In the genomic region with DNA sequence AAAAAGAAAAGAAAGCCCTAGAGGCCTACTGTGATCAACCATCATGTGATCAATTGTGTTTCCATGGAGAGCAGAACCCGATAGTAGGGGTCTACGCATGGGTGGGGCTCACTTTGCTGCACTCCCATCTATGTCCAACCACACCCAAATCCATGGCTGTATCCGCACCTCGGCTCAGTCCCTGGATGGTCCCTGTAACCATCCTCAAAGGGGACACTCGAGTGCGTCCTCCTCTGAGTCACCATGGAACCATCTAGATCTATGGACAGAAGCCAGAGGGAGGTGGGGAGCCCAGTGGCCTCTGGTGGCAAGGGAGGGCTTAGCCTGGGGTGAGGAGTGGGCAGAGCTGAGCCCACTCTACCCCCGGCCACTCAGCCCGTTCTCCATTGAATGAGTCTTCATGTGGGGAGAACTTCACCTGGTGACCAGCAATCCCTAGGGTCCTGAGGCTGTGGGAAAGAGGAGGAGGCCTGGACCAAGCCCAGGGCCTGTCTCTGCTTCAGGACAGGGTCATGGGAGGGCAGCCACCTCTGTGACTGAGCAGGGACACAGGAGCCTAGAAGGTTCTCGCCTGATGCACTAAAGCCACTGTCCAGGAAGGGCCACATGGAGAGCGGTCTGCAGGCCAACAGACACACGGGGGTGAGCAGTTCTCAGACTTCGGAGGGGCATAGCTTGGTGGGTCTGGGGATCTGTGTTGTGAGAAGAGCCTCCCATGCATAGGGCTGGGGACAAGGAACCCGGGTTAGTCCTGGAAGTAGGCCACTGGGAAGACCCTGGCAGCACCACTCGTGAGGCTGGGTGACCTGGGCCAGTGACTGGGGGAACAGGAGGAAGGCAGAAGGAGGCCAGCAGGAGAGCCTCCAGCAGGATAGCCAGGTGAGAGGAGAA, we compare ENCODE assay signal across 9 cellular contexts. TPM values are rescaled to one million over a fixed set of nuclear protein-coding genes. Genes with fewer than 3 reads are reported as not detected.
A peak's percentile ranks its signal among the peaks of the same experiment; 100 is the strongest.
DNase-seq lines count a peak whose midpoint lies in the region; ATAC-seq, FAIRE-seq and TF ChIP-seq lines count a peak whose summit lies in the region.
"Had no signal": no experiment of that assay in that cellular context is flagged by ENCODE, and none has a peak within 500 bp of the region (broad histone marks: within the 10 kb centered on the region; RNA-seq: fewer than 3 reads in every experiment).

No MANE protein-coding gene starts in this region.

- H3K27me3 Mint-ChIP-seq in Calu3 (ENCODE audit: unreplicated experiment), result peaks cover 16% of the 10 kb centered on the region

- peaks cover 7% of the 10 kb centered on the region for H3K4me1 Mint-ChIP-seq in Calu3 (ENCODE audit: low read depth, unreplicated experiment)

- BruUV-seq in Calu3 (replicated peaks; lab: Mats Ljungman, UMichigan), result no TSS peak

- H3K9me3 ChIP-seq in SJCRH30 (replicated peaks), result no peaks in the 10 kb centered on the region
- no peaks in the 10 kb centered on the region for H3K9me3 ChIP-seq in esophagus (ENCODE audit: control insufficient read depth in 2 of 2, insufficient read depth in 1 of 2, low read depth in 1 of 2, low read length in 1 of 2)
- no peaks in the 10 kb centered on the region for H3K9me3 ChIP-seq in pancreas

- ATAC-seq in pancreas (no peak), GM19035 (IDR thresholded peaks at IDR 0.05; ENCODE audit: unreplicated experiment) (no peak)

- DNase-seq in Calu3 (no peak), SJCRH30 (peak in 1 of 2 experiments; percentile 16), pancreas (peak in 1 of 6 donors; percentile 51), NCI-H187 treated with DMSO at 0.1 percent for 48 hours (lab: John Stamatoyannopoulos, UW) (no peak), HUDEP-2 (lab: John Stamatoyannopoulos, UW; ENCODE audit: unreplicated experiment in 76 of 76) (no peak)
- no peak for DNase-seq in stimulated activated CD4-positive, alpha-beta T cell treated with anti-CD3 and anti-CD28 coated beads, Interleukin-2, amount 100 ng/mL, for 48 hours

- no peaks in the 10 kb centered on the region for H3K36me3 ChIP-seq in SJCRH30
- no peaks in the 10 kb centered on the region for H3K36me3 ChIP-seq in esophagus (ENCODE audit: control insufficient read depth in 2 of 2, insufficient read depth in 2 of 2, low read length in 1 of 2)
- H3K36me3 ChIP-seq in pancreas, result no peaks in the 10 kb centered on the region

- FAIRE-seq in pancreas (lab: Jason Lieb, UNC), result no peak

- peak overlapping the region; percentile 67 for H3K4me3 ChIP-seq in SJCRH30
- peak overlapping the region; percentile 57 to 62 for H3K4me3 ChIP-seq in esophagus (ENCODE audit: low read depth in 1 of 2, low read length in 2 of 2)
- peak overlapping the region; percentile 40 to 66 (median 48) for H3K4me3 ChIP-seq in pancreas

- H3K27me3 ChIP-seq in SJCRH30 (no peaks in the 10 kb centered on the region; the same call in 1 of the 2 replicates), esophagus (ENCODE audit: control insufficient read depth in 1 of 2, insufficient read depth in 2 of 2, low read length in 2 of 2) (no peaks in the 10 kb centered on the region), pancreas (no peaks in the 10 kb centered on the region)

- TF ChIP-seq CTCF in Calu3 (IDR thresholded peaks at IDR 0.05; ENCODE audit: unreplicated experiment) (no peak), pancreas (IDR thresholded peaks at IDR 0.05) (no peak)

- peak overlapping the region; percentile 69 for H3K27ac Mint-ChIP-seq in Calu3 (ENCODE audit: unreplicated experiment)

- no peak overlapping the region; the same call in 1 of the 2 replicates for H3K27ac ChIP-seq in SJCRH30
- no peak overlapping the region for H3K27ac ChIP-seq in esophagus (ENCODE audit: low read depth in 2 of 2, low read length in 1 of 2)
- no peak overlapping the region for H3K27ac ChIP-seq in pancreas

- peaks cover 21% of the 10 kb centered on the region for H3K36me3 Mint-ChIP-seq in Calu3 (ENCODE audit: insufficient read depth, unreplicated experiment)

- 79 to 80% methylated on average over 14 of the region's 14 CpGs for WGBS in esophagus, 2 donors
- 82 to 84% methylated on average over 14 of the region's 14 CpGs for WGBS in pancreas, 2 donors

- H3K9me3 Mint-ChIP-seq in Calu3 (ENCODE audit: low read depth, unreplicated experiment), result no peaks in the 10 kb centered on the region

- peak overlapping the region; percentile 84 for H3K4me3 Mint-ChIP-seq in Calu3 (ENCODE audit: low read depth, unreplicated experiment)

- CTCF ChIA-PET in Calu3 (lab: Charles Lee), result no interaction called here

- H3K4me1 ChIP-seq in SJCRH30 (peaks cover 4% of the 10 kb centered on the region; the same call in 1 of the 2 replicates), esophagus (ENCODE audit: control insufficient read depth in 2 of 2, insufficient read depth in 2 of 2, low read length in 1 of 2) (peaks cover 0 to 6% of the 10 kb centered on the region in 2 donors), pancreas (peaks cover 0 to 4% (median 0%) of the 10 kb centered on the region in 3 donors)

- intact Hi-C loops in Calu3 (cut with micrococcal nuclease; ENCODE audit: unreplicated experiment), result no loop called here
- intact Hi-C loops in pancreas (cut with DNase I), result loop anchor here in 1 of 3 donors (5.0 kb wide), 1 partner anchor 69 kb away; no protein-coding TSS in a partner anchor

RNA-seq across cellular contexts. Expression of a gene that starts 19.3 kb away (rescaled TPM):
- total RNA-seq in Calu3 (2022) (1.3 and 2.3 TPM in 2 replicates), pancreas (under 1 TPM in 2 of 6 donors, not detected in 4; 0.46 to 0.53 TPM)
- not detected in 2 replicates for total RNA-seq in SJCRH30 (2014; rRNA removed; shearing (Covaris generic))
- polyA plus RNA-seq in esophagus (10 to 100 TPM; 33.9 to 75.3 TPM), pancreas (not detected)
- total RNA-seq: LHCN-M2 had no signal

RNA-seq across cellular contexts. Expression of a gene that starts 42.3 kb away (rescaled TPM):
- total RNA-seq in Calu3 (2022) (2.2 and 2.5 TPM in 2 replicates), pancreas (1 to 10 TPM in 1 of 6 donors, under 1 TPM in 3, not detected in 2; 0.04 to 1.3 (median 0.09) TPM)
- 0.99 and 1.7 TPM in 2 replicates for total RNA-seq in SJCRH30 (2014; rRNA removed; shearing (Covaris generic))
- polyA plus RNA-seq in esophagus (under 1 TPM; 0.04 to 0.31 TPM), pancreas (under 1 TPM in 1 of 2 donors, not detected in 1; 0.02 TPM)
